Comparison of ENCODE assay signal across 7 cellular contexts in genomic region chr12:106841471-106842302, GRCh38.
DNase-seq lines count a peak whose midpoint lies in the region; ATAC-seq, FAIRE-seq and TF ChIP-seq lines count a peak whose summit lies in the region.

No MANE protein-coding gene starts in this region.

- H3K9ac ChIP-seq in OCI-LY3 (ENCODE audit: low read length): no peak overlapping the region

- H4K20me1 ChIP-seq in OCI-LY3 (ENCODE audit: insufficient read depth, low read length): no peaks in the 10 kb centered on the region

- no peaks in the 10 kb centered on the region for H3K4me1 ChIP-seq in OCI-LY3 (ENCODE audit: low read length)

- H2AFZ ChIP-seq in OCI-LY3 (ENCODE audit: low read depth, low read length): no peak overlapping the region

- no peak for ATAC-seq in HG02938 (IDR thresholded peaks at IDR 0.05; ENCODE audit: unreplicated experiment)

- TF ChIP-seq CTCF in HFF-Myc (IDR thresholded peaks at IDR 0.05; ENCODE audit: low read depth, low read length, missing control alignments) (peak; percentile 57), OCI-LY3 (IDR thresholded peaks at IDR 0.05; ENCODE audit: low read depth, low read length) (peak; percentile 78)

- DNase-seq in DMS53 treated with DMSO at 0.1 percent for 48 hours (lab: John Stamatoyannopoulos, UW; ENCODE audit: unreplicated experiment) (peak; percentile 31), HFF-Myc (ENCODE audit: extremely low read depth, low read depth) (peak; percentile 24), brain pericyte (ENCODE audit: low read depth, low spot score) (peak; percentile 8)
- DNase-seq in stimulated activated CD8-positive, alpha-beta memory T cell treated with anti-CD3 and anti-CD28 coated beads, Interleukin-15, amount 100 ng/mL, for 1 hour (ENCODE audit: low read depth): peak; percentile 2

- H3K27ac ChIP-seq in OCI-LY3 (ENCODE audit: low read length): no peak overlapping the region

- no peaks in the 10 kb centered on the region for H3K9me3 ChIP-seq in OCI-LY3 (ENCODE audit: insufficient read depth, low read length)

- H3K79me2 ChIP-seq in OCI-LY3 (ENCODE audit: low read length): no peaks in the 10 kb centered on the region

- no peak overlapping the region for H3K4me3 ChIP-seq in HFF-Myc (replicated peaks; ENCODE audit: low read depth, low read length)
- H3K4me3 ChIP-seq in OCI-LY3 (ENCODE audit: low read length): no peak overlapping the region

- H3K36me3 ChIP-seq in OCI-LY3 (replicated peaks; ENCODE audit: low read depth, low read length): peaks cover 4% of the 10 kb centered on the region

- no peak overlapping the region for H3K4me2 ChIP-seq in OCI-LY3 (ENCODE audit: low read length)

- peak; percentile 99 for FAIRE-seq in islet of Langerhans (lab: Jason Lieb, UNC)

- H3K27me3 ChIP-seq in OCI-LY3 (ENCODE audit: low read depth, low read length): no peaks in the 10 kb centered on the region
